In genomic region chr4:164935363-164935762, GRCh38 we compare ENCODE assay signal across 11 cellular contexts. TPM values are rescaled to one million over a fixed set of nuclear protein-coding genes. Genes with fewer than 3 reads are reported as not detected.
A peak's percentile ranks its signal among the peaks of the same experiment; 100 is the strongest.
DNase-seq lines count a peak whose midpoint lies in the region; ATAC-seq, FAIRE-seq and TF ChIP-seq lines count a peak whose summit lies in the region.
"Had no signal": no experiment of that assay in that cellular context is flagged by ENCODE, and none has a peak within 500 bp of the region (broad histone marks: within the 10 kb centered on the region; RNA-seq: fewer than 3 reads in every experiment).

No MANE protein-coding gene starts in this region.

- WGBS in lower leg skin, 2 donors = 63 to 67% methylated on average over 1 of the region's 1 CpG

- H3K27ac ChIP-seq in uterus = no peak overlapping the region

- no peaks in the 10 kb centered on the region for H3K27me3 ChIP-seq in uterus

- no peaks in the 10 kb centered on the region for H3K9me3 ChIP-seq in uterus

- peak; percentile 55 for ATAC-seq in GM19397 (IDR thresholded peaks at IDR 0.05; ENCODE audit: unreplicated experiment)
- ATAC-seq in HG03095 (IDR thresholded peaks at IDR 0.05; ENCODE audit: unreplicated experiment) = peak; percentile 55

- intact Hi-C loops in lower leg skin (cut with DNase I; ENCODE audit: low total_unique reads) = no loop called here
- intact Hi-C loops in uterus (cut with DNase I; ENCODE audit: low total_unique reads) = no loop called here

- no peak for TF ChIP-seq POLR2A in lower leg skin (IDR thresholded peaks at IDR 0.05)
- no peak for TF ChIP-seq POLR2A in uterus (IDR thresholded peaks at IDR 0.05)

- peak; percentile 28 for TF ChIP-seq CTCF in D721Med (IDR thresholded peaks at IDR 0.05; ENCODE audit: insufficient read depth, missing control alignments)
- TF ChIP-seq CTCF in lower leg skin (IDR thresholded peaks at IDR 0.05) = no peak
- TF ChIP-seq CTCF in uterus (IDR thresholded peaks at IDR 0.05) = no peak

- no peaks in the 10 kb centered on the region for H3K4me1 ChIP-seq in uterus

- no peaks in the 10 kb centered on the region for H3K36me3 ChIP-seq in uterus

- no peak overlapping the region for H3K4me3 ChIP-seq in lower leg skin (ENCODE audit: low read depth, poor library complexity, severe bottlenecking)
- H3K4me3 ChIP-seq in uterus = no peak overlapping the region

- DNase-seq in D721Med (ENCODE audit: insufficient read length, low spot score) = no peak
- DNase-seq in SK-N-DZ (ENCODE audit: low spot score) = peak; percentile 4
- no peak for DNase-seq in lower leg skin (ENCODE audit: low spot score in 2 of 2)
- no peak for DNase-seq in urothelium cell line (ENCODE audit: low spot score)
- no peak for DNase-seq in C1 segment of cervical spinal cord (lab: John Stamatoyannopoulos, UW)
- DNase-seq in uterus = no peak
- DNase-seq: T-helper 1 cell had no signal

- FAIRE-seq in D721Med (lab: Jason Lieb, UNC) = no peak
- no peak for FAIRE-seq in urothelium cell line (lab: Jason Lieb, UNC)
- FAIRE-seq: G401.6 had no signal

RNA-seq across cellular contexts. Expression of gene TRIM61, which starts 42.1 kb away (rescaled TPM):
- polyA plus RNA-seq in SK-N-DZ (2014; cell fraction: cytosol; rRNA removed) = not detected in 2 replicates
- polyA plus RNA-seq in SK-N-DZ (2014; cell fraction: nucleus; rRNA removed) = not detected in 2 replicates
- total RNA-seq in lower leg skin (not detected), uterus (1 to 10 TPM in 1 of 4 donors, under 1 TPM in 1, not detected in 2; 0.27 to 4.1 TPM)

RNA-seq across cellular contexts. Expression of gene APELA, which starts 58.4 kb away (rescaled TPM):
- polyA plus RNA-seq in SK-N-DZ (2014; cell fraction: cytosol; rRNA removed) = not detected in 2 replicates
- polyA plus RNA-seq in SK-N-DZ (2014; cell fraction: nucleus; rRNA removed) = not detected in 2 replicates
- total RNA-seq in lower leg skin (under 1 TPM in 2 of 4 donors, not detected in 2; 0.22 to 0.51 TPM), uterus (1 to 10 TPM in 1 of 4 donors, not detected in 3; 1.4 TPM)
- total RNA-seq: urinary bladder had no signal
- polyA plus RNA-seq: urinary bladder had no signal
